In genomic region chr7:148983220-148984146, GRCh38 we compare ENCODE assay signal across 8 cellular contexts. TPM values are rescaled to one million over a fixed set of nuclear protein-coding genes. Genes with fewer than 3 reads are reported as not detected.
A peak's percentile ranks its signal among the peaks of the same experiment; 100 is the strongest.
DNase-seq lines count a peak whose midpoint lies in the region; FAIRE-seq and TF ChIP-seq lines count a peak whose summit lies in the region.

No MANE protein-coding gene starts in this region.

- DNase-seq in EH (ENCODE audit: low read depth) (peak; percentile 81), H54 (ENCODE audit: insufficient read length, low spot score) (peak; percentile 65), MG63 (peak; percentile 25), SHP77 treated with DMSO at 0.1 percent for 48 hours (lab: John Stamatoyannopoulos, UW) (peak; percentile 58), activated gamma-delta T cell treated with Interleukin-2 at 50 U/mL for 16 hours (peak; percentile 78), foreskin melanocyte (peak; percentile 74), nucleus accumbens (lab: John Stamatoyannopoulos, UW) (peak in 49 of 56 donors; percentile 9 to 85 (median 54)), suprapubic skin (ENCODE audit: low spot score in 2 of 2) (peak in 1 of 2 donors; percentile 80)

- no peak for TF ChIP-seq POLR2A in H54 (IDR thresholded peaks at IDR 0.05; ENCODE audit: low read depth, low read length)
- TF ChIP-seq POLR2A in suprapubic skin (IDR thresholded peaks at IDR 0.05): no peak

- H3K27ac ChIP-seq in suprapubic skin: peak overlapping the region; percentile 47

- TF ChIP-seq EP300 in suprapubic skin (IDR thresholded peaks at IDR 0.05): no peak

- H3K4me3 ChIP-seq in MG63: peak overlapping the region; percentile 41
- H3K4me3 ChIP-seq in suprapubic skin: peak overlapping the region; percentile 73

- FAIRE-seq in H54 (lab: Jason Lieb, UNC): no peak

- 0% methylated on average over 17 of the region's 36 CpGs for WGBS in suprapubic skin

- H3K36me3 ChIP-seq in MG63: no peaks in the 10 kb centered on the region
- no peaks in the 10 kb centered on the region for H3K36me3 ChIP-seq in suprapubic skin

- H3K4me1 ChIP-seq in suprapubic skin: peaks cover 34% of the 10 kb centered on the region

- no peaks in the 10 kb centered on the region for H3K9me3 ChIP-seq in MG63
- no peaks in the 10 kb centered on the region for H3K9me3 ChIP-seq in suprapubic skin

- H3K27me3 ChIP-seq in MG63 (no peaks in the 10 kb centered on the region), suprapubic skin (no peaks in the 10 kb centered on the region)

- TF ChIP-seq CTCF in suprapubic skin (IDR thresholded peaks at IDR 0.05): no peak

RNA-seq across cellular contexts. Expression of gene PDIA4, which starts 44.8 kb away (rescaled TPM):
- 189 and 204 TPM in 2 replicates for total RNA-seq in MG63 (2014; rRNA removed; shearing (Covaris generic); ENCODE audit: low replicate concordance)
- 10 to 100 TPM; 48.6 to 61.8 (median 57.4) TPM for total RNA-seq in suprapubic skin
